ENCODE assay signal across 1 cellular context in genomic region chr22:37607010-37607911, GRCh38.
A peak's percentile ranks its signal among the peaks of the same experiment; 100 is the strongest.
TF ChIP-seq lines count a peak whose summit lies in the region.

No MANE protein-coding gene starts in this region.

TF ChIP-seq in HEK293, 187 proteins besides CTCF, POLR2A, EP300 and RAD21 (continued from another document):
- no peak for TF ChIP-seq HIC1 (tag by site-specific recombination; IDR thresholded peaks at IDR 0.05)
- 0 out of 2 replicates have a peak, but pooled peaks have one; percentile 4 for TF ChIP-seq ZFHX2 (tag by site-specific recombination; conservative IDR thresholded peaks at IDR 0.05)
- no peak for TF ChIP-seq ZNF248 (tag by site-specific recombination; IDR thresholded peaks at IDR 0.05)
- TF ChIP-seq ZNF121 (tag by site-specific recombination; IDR thresholded peaks at IDR 0.05), result peak; percentile 76
- no peak for TF ChIP-seq MEIS1 (CRISPR knock-in tag; IDR thresholded peaks at IDR 0.05; ENCODE audit: borderline replicate concordance)
- TF ChIP-seq ZNF174 (tag by site-specific recombination; IDR thresholded peaks at IDR 0.05), result no peak
- TF ChIP-seq PRDM1 (tag by site-specific recombination; IDR thresholded peaks at IDR 0.05), result no peak; the same call in 1 of the 2 replicates
- no peak for TF ChIP-seq ELK4 (IDR thresholded peaks at IDR 0.05; ENCODE audit: borderline replicate concordance, low read depth, low read length)
- no peak; the same call in 1 of the 2 replicates for TF ChIP-seq SP3 (tag by site-specific recombination; IDR thresholded peaks at IDR 0.05)
- no peak for TF ChIP-seq ZNF341 (tag by site-specific recombination; IDR thresholded peaks at IDR 0.05; ENCODE audit: low read depth)
- TF ChIP-seq ZNF155 (tag by site-specific recombination; IDR thresholded peaks at IDR 0.05), result no peak
- no peak for TF ChIP-seq ZNF501 (tag by site-specific recombination; IDR thresholded peaks at IDR 0.05)
- peak; percentile 36; the same call in 1 of the 2 replicates for TF ChIP-seq YY1 (tag by site-specific recombination; IDR thresholded peaks at IDR 0.05)
- TF ChIP-seq ZNF280D (tag by site-specific recombination; IDR thresholded peaks at IDR 0.05), result no peak
- peak; percentile 40 for TF ChIP-seq ZBTB10 (tag by site-specific recombination; IDR thresholded peaks at IDR 0.05)
- no peak for TF ChIP-seq ZNF398 (tag by site-specific recombination; IDR thresholded peaks at IDR 0.05)
- TF ChIP-seq ZNF324 (tag by site-specific recombination; IDR thresholded peaks at IDR 0.05), result peak; percentile 41; the same call in 1 of the 2 replicates
- no peak for TF ChIP-seq ZNF544 (tag by site-specific recombination; IDR thresholded peaks at IDR 0.05)
- TF ChIP-seq ZNF707 (tag by site-specific recombination; IDR thresholded peaks at IDR 0.05), result no peak
- TF ChIP-seq PBX3 (CRISPR knock-in tag; IDR thresholded peaks at IDR 0.05), result no peak
- TF ChIP-seq ZNF132 (tag by site-specific recombination; IDR thresholded peaks at IDR 0.05; ENCODE audit: borderline replicate concordance), result no peak
- no peak for TF ChIP-seq ZNF596 (tag by site-specific recombination; IDR thresholded peaks at IDR 0.05)
- no peak for TF ChIP-seq MZF1 (tag by site-specific recombination; IDR thresholded peaks at IDR 0.05; ENCODE audit: borderline replicate concordance)
- TF ChIP-seq ZNF600 (tag by site-specific recombination; IDR thresholded peaks at IDR 0.05), result no peak
- no peak for TF ChIP-seq ZNF140 (tag by site-specific recombination; IDR thresholded peaks at IDR 0.05)
- TF ChIP-seq ZNF366 (tag by site-specific recombination; conservative IDR thresholded peaks at IDR 0.05), result peak; percentile 94
- no peak for TF ChIP-seq ZNF791 (tag by site-specific recombination; IDR thresholded peaks at IDR 0.05)
- TF ChIP-seq ZXDB (tag by site-specific recombination; IDR thresholded peaks at IDR 0.05), result no peak
- no peak for TF ChIP-seq ZNF560 (tag by site-specific recombination; IDR thresholded peaks at IDR 0.05; ENCODE audit: borderline replicate concordance)
- no peak for TF ChIP-seq ZNF529 (tag by site-specific recombination; IDR thresholded peaks at IDR 0.05; ENCODE audit: insufficient replicate concordance)
- TF ChIP-seq ZBTB7A (tag by site-specific recombination; IDR thresholded peaks at IDR 0.05; ENCODE audit: low read depth), result no peak
